Comparison of ENCODE assay signal across 10 cellular contexts in genomic region chr3:188348445-188349244, GRCh38.
A peak's percentile ranks its signal among the peaks of the same experiment; 100 is the strongest.
DNase-seq lines count a peak whose midpoint lies in the region; ATAC-seq and TF ChIP-seq lines count a peak whose summit lies in the region.
"Had no signal": no experiment of that assay in that cellular context is flagged by ENCODE, and none has a peak within 500 bp of the region (broad histone marks: within the 10 kb centered on the region; RNA-seq: fewer than 3 reads in every experiment).

No MANE protein-coding gene starts in this region.

- intact Hi-C loops in Right ventricle myocardium inferior (cut with DNase I), result loop anchor here (2.0 kb wide), 1 partner anchor 296 kb away; no protein-coding TSS in a partner anchor
- intact Hi-C loops in cardiac septum (cut with DNase I), result loop anchor here (5.0 kb wide), 6 partner anchors 44 to 601 kb away; partner anchors contain the start of gene BCL6
- intact Hi-C loops in lower leg skin (cut with DNase I; ENCODE audit: low total_unique reads), result no loop called here

- TF ChIP-seq POLR2A in lower leg skin (IDR thresholded peaks at IDR 0.05), result no peak

- H3K27me3 Mint-ChIP-seq in chondrocyte (ENCODE audit: low read depth), result no peaks in the 10 kb centered on the region
- H3K27me3 Mint-ChIP-seq: CD4-positive, alpha-beta T cell; naive B cell had no signal

- H3K27ac Mint-ChIP-seq in chondrocyte (ENCODE audit: unreplicated experiment), result peak overlapping the region; percentile 90
- H3K27ac Mint-ChIP-seq: CD4-positive, alpha-beta T cell had no signal

- H3K4me3 Mint-ChIP-seq in chondrocyte (ENCODE audit: unreplicated experiment), result no peak overlapping the region
- H3K4me3 Mint-ChIP-seq: CD4-positive, alpha-beta T cell; naive B cell had no signal

- peaks cover 61% of the 10 kb centered on the region for H3K4me1 Mint-ChIP-seq in chondrocyte (ENCODE audit: low read depth)

- H3K4me3 ChIP-seq in lower leg skin (ENCODE audit: low read depth, poor library complexity, severe bottlenecking), result no peak overlapping the region

- TF ChIP-seq CTCF in chondrocyte (IDR thresholded peaks at IDR 0.05) (no peak), lower leg skin (IDR thresholded peaks at IDR 0.05) (no peak)

- H3K36me3 Mint-ChIP-seq in chondrocyte (ENCODE audit: low read depth), result peaks cover 5% of the 10 kb centered on the region

- WGBS in lower leg skin, 2 donors, result 47 to 48% methylated on average over 7 of the region's 7 CpGs

- peak; percentile 87 for ATAC-seq in Right ventricle myocardium inferior
- no peak for ATAC-seq in GM21367 (IDR thresholded peaks at IDR 0.05; ENCODE audit: unreplicated experiment)

- DNase-seq in Right ventricle myocardium inferior (ENCODE audit: missing footprints) (peak; percentile 90), cardiac septum (ENCODE audit: low spot score) (no peak), chondrocyte (ENCODE audit: low spot score) (no peak), lower leg skin (ENCODE audit: low spot score in 2 of 2) (peak; percentile 58 to 90), NCI-H1694 (lab: John Stamatoyannopoulos, UW) (no peak), GM19240 (ENCODE audit: insufficient read length, low spot score) (no peak)
- no peak for DNase-seq in activated CD8-positive, alpha-beta memory T cell treated with anti-CD3 and anti-CD28 coated beads, Interleukin-2, amount 50 U/mL, for 4 hours
- DNase-seq: CD4-positive, alpha-beta T cell; naive B cell had no signal

- no peaks in the 10 kb centered on the region for H3K9me3 Mint-ChIP-seq in chondrocyte (ENCODE audit: low read depth)
- H3K9me3 Mint-ChIP-seq: CD4-positive, alpha-beta T cell; naive B cell had no signal

Comparison
In these comparisons a context has a peak if more than half of its experiments do, and no peak if none do; other contexts are left out.
1. DNase-seq: peak in Right ventricle myocardium inferior (single experiment) and lower leg skin (2 of 2); none in cardiac septum (single experiment), chondrocyte (single experiment), NCI-H1694 (single experiment), activated CD8-positive, alpha-beta memory T cell treated with anti-CD3 and anti-CD28 coated beads, Interleukin-2, amount 50 U/mL, for 4 hours (single experiment) and GM19240 (single experiment).